ENCODE assay signal across 14 cellular contexts in genomic region chr3:129622418-129622872, GRCh38. TPM values are rescaled to one million over a fixed set of nuclear protein-coding genes. Genes with fewer than 3 reads are reported as not detected.
DNase-seq lines count a peak whose midpoint lies in the region; ATAC-seq and TF ChIP-seq lines count a peak whose summit lies in the region.
"Had no signal": no experiment of that assay in that cellular context is flagged by ENCODE, and none has a peak within 500 bp of the region (broad histone marks: within the 10 kb centered on the region; RNA-seq: fewer than 3 reads in every experiment).

No MANE protein-coding gene starts in this region.

- TF ChIP-seq CTCF in IMR-90 (conservative IDR thresholded peaks at IDR 0.05; ENCODE audit: low read depth, low read length) = no peak
- TF ChIP-seq CTCF in tibial artery (IDR thresholded peaks at IDR 0.05) = no peak
- no peak for TF ChIP-seq CTCF in coronary artery (IDR thresholded peaks at IDR 0.05)

- H3K9ac ChIP-seq in IMR-90 (ENCODE audit: low read depth, low read length) (no peak overlapping the region), mucosa of stomach (ENCODE audit: low read length) (peak overlapping the region; percentile 47)

- no peak overlapping the region for H2BK120ac ChIP-seq in IMR-90 (ENCODE audit: low read depth, low read length)

- peak overlapping the region; percentile 44; the same call in 1 of the 2 replicates for H2AK5ac ChIP-seq in IMR-90 (ENCODE audit: low read depth, low read length)

- no TSS peak for BruUV-seq in IMR-90 (replicated peaks; lab: Mats Ljungman, UMichigan)

- H4K20me1 ChIP-seq in IMR-90 (ENCODE audit: insufficient read depth, low read length) = no peaks in the 10 kb centered on the region

- intact Hi-C loops in IMR-90 (cut with micrococcal nuclease) (loop anchor here (10.0 kb wide), 1 partner anchor 382 kb away; no protein-coding TSS in a partner anchor), tibial artery (cut with DNase I; ENCODE audit: low total_unique reads) (no loop called here)

- no peaks in the 10 kb centered on the region for H3K36me3 ChIP-seq in IMR-90 (ENCODE audit: control insufficient read depth, insufficient read depth, low read length)
- no peaks in the 10 kb centered on the region for H3K36me3 ChIP-seq in esophagus (ENCODE audit: control insufficient read depth in 2 of 2, insufficient read depth in 2 of 2, low read length in 1 of 2)
- no peaks in the 10 kb centered on the region for H3K36me3 ChIP-seq in mucosa of stomach (ENCODE audit: control insufficient read depth, insufficient read depth, low read length)
- no peaks in the 10 kb centered on the region for H3K36me3 ChIP-seq in tibial artery

- H3K4me1 ChIP-seq in IMR-90 (ENCODE audit: control insufficient read depth, insufficient read depth, low read length) = peaks cover 18% of the 10 kb centered on the region
- H3K4me1 ChIP-seq in esophagus (ENCODE audit: control insufficient read depth in 2 of 2, insufficient read depth in 2 of 2, low read length in 1 of 2) = peaks cover 2 to 18% of the 10 kb centered on the region in 2 donors
- H3K4me1 ChIP-seq in mucosa of stomach (ENCODE audit: control insufficient read depth, insufficient read depth, low read length) = peaks cover 47% of the 10 kb centered on the region
- H3K4me1 ChIP-seq in tibial artery = peaks cover 0 to 70% (median 35%) of the 10 kb centered on the region in 4 donors

- in situ Hi-C loops in IMR-90 (cut with MboI; ENCODE audit: low sequenced_read_pairs) = loop anchor here (25.0 kb wide), 1 partner anchor 235 kb away; no protein-coding TSS in a partner anchor

- H2BK15ac ChIP-seq in IMR-90 (ENCODE audit: low read depth, low read length) = no peak overlapping the region

- H2BK20ac ChIP-seq in IMR-90 (ENCODE audit: low read depth, low read length) = no peak overlapping the region

- H3K9me1 ChIP-seq in IMR-90 (ENCODE audit: insufficient read depth, low read length) = peaks cover 11% of the 10 kb centered on the region

- TF ChIP-seq POLR2A in IMR-90 (IDR thresholded peaks at IDR 0.05; ENCODE audit: low read depth, low read length) = no peak

- H3K23ac ChIP-seq in IMR-90 (ENCODE audit: low read depth, low read length) = no peak overlapping the region

- POLR2A ChIA-PET in IMR-90 (lab: Charles Lee; ENCODE audit: unreplicated experiment) = no interaction called here

- no peak overlapping the region for H3K14ac ChIP-seq in IMR-90 (replicated peaks; ENCODE audit: low read depth, low read length)

- ATAC-seq in IMR-90 (ENCODE audit: low read depth) = no peak

- peak overlapping the region; percentile 15 for H2AK9ac ChIP-seq in IMR-90 (replicated peaks; ENCODE audit: low read depth, low read length, poor library complexity)

- dilution Hi-C loops in IMR-90 (cut with HindIII; ENCODE audit: low sequenced_read_pairs, unreplicated experiment) = no loop called here

- H3K79me1 ChIP-seq in IMR-90 (ENCODE audit: low read depth in 1 of 2, low read length in 2 of 2) = peaks cover 0 to 8% of the 10 kb centered on the region in 2 experiments; a peak in 1 of 4 replicates

- H3K4me2 ChIP-seq in IMR-90 (ENCODE audit: low read depth, low read length) = no peak overlapping the region

- H3K27me3 ChIP-seq in IMR-90 (ENCODE audit: control insufficient read depth, insufficient read depth, low read length) (no peaks in the 10 kb centered on the region), esophagus (ENCODE audit: control insufficient read depth in 1 of 2, insufficient read depth in 2 of 2, low read length in 2 of 2) (no peaks in the 10 kb centered on the region), mucosa of stomach (ENCODE audit: control insufficient read depth, insufficient read depth, low read length) (no peaks in the 10 kb centered on the region), tibial artery (no peaks in the 10 kb centered on the region)

- H4K91ac ChIP-seq in IMR-90 (ENCODE audit: insufficient read depth, low read depth, low read length) = no peak overlapping the region

- H3K4me3 ChIP-seq in IMR-90 (ENCODE audit: insufficient read depth, low read depth, low read length) = no peak overlapping the region
- H3K4me3 ChIP-seq in esophagus (ENCODE audit: low read depth in 1 of 2, low read length in 2 of 2) = no peak overlapping the region
- H3K4me3 ChIP-seq in mucosa of stomach (ENCODE audit: low read length) = no peak overlapping the region
- H3K4me3 ChIP-seq in tibial artery = no peak overlapping the region
- no peak overlapping the region for H3K4me3 ChIP-seq in coronary artery

- no peak overlapping the region for H3K56ac ChIP-seq in IMR-90 (ENCODE audit: extremely low read depth, insufficient read depth, low read length)

- no peak overlapping the region; the same call in 1 of the 2 replicates for H3K4ac ChIP-seq in IMR-90 (ENCODE audit: low read depth, low read length)

- no peak overlapping the region for H2BK5ac ChIP-seq in IMR-90 (ENCODE audit: low read depth, low read length, poor library complexity, severe bottlenecking)

- CTCF ChIA-PET in IMR-90 (lab: Yijun Ruan, JAX) = no interaction called here

- no peak overlapping the region for H3K18ac ChIP-seq in IMR-90 (ENCODE audit: low read depth, low read length)

- H3K27ac ChIP-seq in IMR-90 (ENCODE audit: insufficient read depth, low read length) (no peak overlapping the region), esophagus (ENCODE audit: low read depth in 2 of 2, low read length in 1 of 2) (peak overlapping the region; percentile 27 to 70), tibial artery (peak overlapping the region; percentile 96 to 98), coronary artery (peak overlapping the region in 1 of 2 donors; percentile 99)

- H3K9me3 ChIP-seq in IMR-90 (ENCODE audit: control insufficient read depth, insufficient read depth, low read length) (no peaks in the 10 kb centered on the region), esophagus (ENCODE audit: control insufficient read depth in 2 of 2, insufficient read depth in 1 of 2, low read depth in 1 of 2, low read length in 1 of 2) (no peaks in the 10 kb centered on the region), mucosa of stomach (ENCODE audit: control insufficient read depth, low read length) (no peaks in the 10 kb centered on the region), tibial artery (no peaks in the 10 kb centered on the region)

- H4K5ac ChIP-seq in IMR-90 (ENCODE audit: low read depth, low read length) = no peak overlapping the region

- DNase-seq in IMR-90 (no peak), tibial artery (peak in 1 of 2 donors; percentile 62), coronary artery (ENCODE audit: low spot score) (no peak)
- no peak for DNase-seq in activated T-cell treated with anti-CD3 and anti-CD28 coated beads, Interleukin-2, amount 50 U/mL, for 1 hour
- no peak for DNase-seq in activated effector memory CD4-positive, alpha-beta T cell treated with anti-CD3 and anti-CD28 coated beads, Interleukin-2, amount 50 U/mL, for 16 hours
- no peak for DNase-seq in effector CD4-positive, alpha-beta T cell
- DNase-seq: activated CD4-positive, CD25-positive, alpha-beta regulatory T cell; activated naive CD4-positive, alpha-beta T cell treated with anti-CD3 and anti-CD28 coated beads for 36 hours; DMS79; MV-4-11; NCI-H774; stimulated activated CD4-positive, alpha-beta T cell treated with anti-CD3 and anti-CD28 coated beads, Interleukin-1b, Interleukin-23, amount 100 ng/mL, for 48 hours had no signal

- TF ChIP-seq RAD21 in IMR-90 (IDR thresholded peaks at IDR 0.05; ENCODE audit: low read length) = no peak

- H4K8ac ChIP-seq in IMR-90 (ENCODE audit: low read depth in 2 of 2, low read length in 2 of 2) = no peak overlapping the region

- no CpG with 5 or more reads among the region's 7 CpGs for WGBS in IMR-90 (ENCODE audit: extremely low coverage in 2 of 2, insufficient read length in 1 of 2), 2 experiments
- 69 to 74% methylated on average over 7 of the region's 7 CpGs for WGBS in esophagus, 2 donors

- peak overlapping the region; percentile 29 for H2AFZ ChIP-seq in IMR-90 (replicated peaks; ENCODE audit: low read length, poor library complexity)

TF ChIP-seq in IMR-90, 13 proteins besides CTCF, POLR2A, EP300 and RAD21 (continues in another document):
- TF ChIP-seq RFX5 (IDR thresholded peaks at IDR 0.05; ENCODE audit: low read depth, low read length) (no peak), BHLHE40 (IDR thresholded peaks at IDR 0.05; ENCODE audit: low read depth, low read length) (no peak), USF2 (IDR thresholded peaks at IDR 0.05; ENCODE audit: low read depth, low read length) (no peak), MAFK (IDR thresholded peaks at IDR 0.05; ENCODE audit: low read depth, low read length) (no peak), SMC3 (IDR thresholded peaks at IDR 0.05; ENCODE audit: low read depth, low read length) (no peak), CHD1 (IDR thresholded peaks at IDR 0.05; ENCODE audit: low read depth, low read length) (no peak), MAZ (IDR thresholded peaks at IDR 0.05; ENCODE audit: borderline replicate concordance, low read depth, low read length) (no peak), CEBPB (IDR thresholded peaks at IDR 0.05; ENCODE audit: low read depth, low read length) (no peak), ELK1 (IDR thresholded peaks at IDR 0.05; ENCODE audit: borderline replicate concordance, low read depth, low read length) (no peak), MXI1 (IDR thresholded peaks at IDR 0.05; ENCODE audit: borderline replicate concordance, low read depth, low read length) (no peak), FOS (IDR thresholded peaks at IDR 0.05; ENCODE audit: low read depth, low read length) (no peak), RCOR1 (IDR thresholded peaks at IDR 0.05; ENCODE audit: insufficient replicate concordance, low read length) (no peak)

RNA-seq across cellular contexts. Expression of gene PLXND1, which starts 16.0 kb away (rescaled TPM):
- total RNA-seq in IMR-90 (2012; rRNA removed) = 19.2 and 22.5 TPM in 2 replicates
- polyA plus RNA-seq in IMR-90 (2012; rRNA removed) (64.5 and 67.1 TPM in 2 replicates), esophagus (10 to 100 TPM; 15.8 to 18.7 TPM)
- 51.4 and 55.1 TPM in 2 replicates for polyA plus RNA-seq in IMR-90 (2012; cell fraction: cytosol; rRNA removed)
- 117 and 164 TPM in 2 replicates for polyA plus RNA-seq in IMR-90 (2012; cell fraction: nucleus; rRNA removed; ENCODE audit: low replicate concordance)
